In the genomic region with DNA sequence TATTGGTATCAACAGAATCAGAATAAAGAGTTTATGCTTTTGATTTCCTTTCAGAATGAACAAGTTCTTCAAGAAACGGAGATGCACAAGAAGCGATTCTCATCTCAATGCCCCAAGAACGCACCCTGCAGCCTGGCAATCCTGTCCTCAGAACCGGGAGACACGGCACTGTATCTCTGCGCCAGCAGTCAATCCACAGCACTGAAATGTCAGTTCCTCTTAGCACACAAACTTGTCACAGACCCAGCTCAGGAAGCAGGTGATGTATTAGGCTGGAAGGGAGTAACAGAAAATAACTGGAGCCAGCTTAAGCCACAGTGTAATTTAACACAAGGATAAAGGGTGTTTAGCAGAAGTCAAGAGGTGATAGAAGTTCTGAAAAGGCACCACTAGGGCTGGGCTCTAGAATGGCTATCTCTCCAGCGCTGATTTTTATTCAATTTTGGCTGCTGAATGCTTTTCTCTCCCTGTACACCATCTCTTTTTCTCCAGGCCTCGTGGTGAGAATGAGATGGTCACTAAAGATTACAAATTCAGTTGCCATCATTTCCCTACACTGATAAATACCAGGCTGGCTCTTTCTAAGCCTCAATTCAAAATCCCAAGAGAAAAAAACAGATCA, we compare ENCODE assay signal across 9 cellular contexts.
DNase-seq lines count a peak whose midpoint lies in the region; ATAC-seq and TF ChIP-seq lines count a peak whose summit lies in the region.
"Had no signal": no experiment of that assay in that cellular context is flagged by ENCODE, and none has a peak within 500 bp of the region (broad histone marks: within the 10 kb centered on the region; RNA-seq: fewer than 3 reads in every experiment).

No MANE protein-coding gene starts in this region.

- no peak for DNase-seq in activated T-cell treated with anti-CD3 and anti-CD28 coated beads, Interleukin-2, amount 50 U/mL, for 4 hours
- DNase-seq in activated T-cell treated with anti-CD3 and anti-CD28 coated beads for 4 hours = no peak
- DNase-seq in NCI-H82 treated with DMSO at 0.1 percent for 48 hours (lab: John Stamatoyannopoulos, UW; ENCODE audit: unreplicated experiment) = peak; percentile 69
- DNase-seq in stimulated activated naive B cell treated with anti-CD40 and anti-IgM and Interleukin-4, amounts not matched to agents 10 μg/mL and 1 μg/mL and 100 μg/mL, for 72 hours = no peak
- DNase-seq in GM20000 (ENCODE audit: low spot score) = no peak
- DNase-seq: tibial artery had no signal

- H3K27me3 Mint-ChIP-seq in activated T-cell treated with anti-CD3 and anti-CD28 coated beads, Interleukin-2, amount 50 U/mL, for 4 hours (ENCODE audit: low read depth) = peaks cover 9% of the 10 kb centered on the region
- peaks cover 4% of the 10 kb centered on the region for H3K27me3 Mint-ChIP-seq in activated naive CD8-positive, alpha-beta T cell
- H3K27me3 Mint-ChIP-seq in stimulated activated naive B cell treated with anti-CD40 and anti-IgM and Interleukin-4, amounts not matched to agents 10 μg/mL and 1 μg/mL and 100 μg/mL, for 72 hours = peaks cover 27 to 46% of the 10 kb centered on the region in 2 donors

- peak overlapping the region; percentile 50 for H3K4me3 Mint-ChIP-seq in activated T-cell treated with anti-CD3 and anti-CD28 coated beads, Interleukin-2, amount 50 U/mL, for 4 hours
- peak overlapping the region; percentile 52 for H3K4me3 Mint-ChIP-seq in activated naive CD8-positive, alpha-beta T cell
- peak overlapping the region; percentile 58 to 64 for H3K4me3 Mint-ChIP-seq in stimulated activated naive B cell treated with anti-CD40 and anti-IgM and Interleukin-4, amounts not matched to agents 10 μg/mL and 1 μg/mL and 100 μg/mL, for 72 hours

- H3K9me3 Mint-ChIP-seq in activated T-cell treated with anti-CD3 and anti-CD28 coated beads, Interleukin-2, amount 50 U/mL, for 4 hours = no peaks in the 10 kb centered on the region
- no peaks in the 10 kb centered on the region for H3K9me3 Mint-ChIP-seq in activated naive CD8-positive, alpha-beta T cell (ENCODE audit: low read depth)
- H3K9me3 Mint-ChIP-seq in stimulated activated naive B cell treated with anti-CD40 and anti-IgM and Interleukin-4, amounts not matched to agents 10 μg/mL and 1 μg/mL and 100 μg/mL, for 72 hours = no peaks in the 10 kb centered on the region

- peaks cover 2% of the 10 kb centered on the region for H3K36me3 Mint-ChIP-seq in activated T-cell treated with anti-CD3 and anti-CD28 coated beads, Interleukin-2, amount 50 U/mL, for 4 hours (ENCODE audit: insufficient read depth)
- H3K36me3 Mint-ChIP-seq in activated naive CD8-positive, alpha-beta T cell = no peaks in the 10 kb centered on the region
- no peaks in the 10 kb centered on the region for H3K36me3 Mint-ChIP-seq in stimulated activated naive B cell treated with anti-CD40 and anti-IgM and Interleukin-4, amounts not matched to agents 10 μg/mL and 1 μg/mL and 100 μg/mL, for 72 hours

- ATAC-seq in activated T-cell treated with anti-CD3 and anti-CD28 coated beads, Interleukin-2, amount 50 U/mL, for 4 hours = no peak
- peak; percentile 49 to 59 for ATAC-seq in stimulated activated naive B cell treated with anti-CD40 and anti-IgM and Interleukin-4, amounts not matched to agents 10 μg/mL and 1 μg/mL and 100 μg/mL, for 72 hours (replicated peaks)
- ATAC-seq in HG02973 (IDR thresholded peaks at IDR 0.05; ENCODE audit: unreplicated experiment) = no peak
- ATAC-seq in HG02852 (IDR thresholded peaks at IDR 0.05; ENCODE audit: unreplicated experiment) = no peak

- no peak overlapping the region for H3K27ac Mint-ChIP-seq in activated naive CD8-positive, alpha-beta T cell
- no peak overlapping the region for H3K27ac Mint-ChIP-seq in stimulated activated naive B cell treated with anti-CD40 and anti-IgM and Interleukin-4, amounts not matched to agents 10 μg/mL and 1 μg/mL and 100 μg/mL, for 72 hours

- TF ChIP-seq CTCF in GM20000 (IDR thresholded peaks at IDR 0.05; ENCODE audit: extremely low read depth, missing control alignments) = no peak

- peaks cover 8% of the 10 kb centered on the region for H3K4me1 Mint-ChIP-seq in activated T-cell treated with anti-CD3 and anti-CD28 coated beads, Interleukin-2, amount 50 U/mL, for 4 hours (ENCODE audit: low read depth)
- peaks cover 10% of the 10 kb centered on the region for H3K4me1 Mint-ChIP-seq in activated naive CD8-positive, alpha-beta T cell (ENCODE audit: low read depth)
- peaks cover 13 to 19% of the 10 kb centered on the region in 2 donors for H3K4me1 Mint-ChIP-seq in stimulated activated naive B cell treated with anti-CD40 and anti-IgM and Interleukin-4, amounts not matched to agents 10 μg/mL and 1 μg/mL and 100 μg/mL, for 72 hours

Comparison
In these comparisons a context has a peak if more than half of its experiments do, and no peak if none do; other contexts are left out.
1. ATAC-seq: peak in stimulated activated naive B cell treated with anti-CD40 and anti-IgM and Interleukin-4, amounts not matched to agents 10 μg/mL and 1 μg/mL and 100 μg/mL, for 72 hours (2 of 2); none in activated T-cell treated with anti-CD3 and anti-CD28 coated beads, Interleukin-2, amount 50 U/mL, for 4 hours (0 of 2), HG02973 (single experiment) and HG02852 (single experiment).
2. Peak in every context shown above with its lines, with median percentiles within 50 percentile points of each other: H3K4me3 Mint-ChIP-seq.